ENCODE assay signal across 8 cellular contexts in genomic region chr11:86192858-86193257, GRCh38. TPM values are rescaled to one million over a fixed set of nuclear protein-coding genes. Genes with fewer than 3 reads are reported as not detected.
DNase-seq lines count a peak whose midpoint lies in the region; ATAC-seq and TF ChIP-seq lines count a peak whose summit lies in the region.

No MANE protein-coding gene starts in this region.

- H3K9me3 ChIP-seq in SK-N-MC (ENCODE audit: low read depth, low read length) (no peaks in the 10 kb centered on the region), muscle layer of duodenum (ENCODE audit: control insufficient read depth in 1 of 2, low read length in 2 of 2) (no peaks in the 10 kb centered on the region), aorta (ENCODE audit: control insufficient read depth, low read length) (no peaks in the 10 kb centered on the region)

- H3K4me1 ChIP-seq in muscle layer of duodenum (ENCODE audit: control insufficient read depth in 1 of 2, insufficient read depth in 2 of 2, low read length in 2 of 2) = peaks cover 0 to 15% of the 10 kb centered on the region in 2 donors
- no peaks in the 10 kb centered on the region for H3K4me1 ChIP-seq in aorta (ENCODE audit: control insufficient read depth in 1 of 2, insufficient read depth in 2 of 2, low read length in 2 of 2)

- intact Hi-C loops in aorta (cut with DNase I) = loop anchor here (1.0 to 5.0 kb wide), 3 partner anchors 19 to 151 kb away; partner anchors contain the start of gene PICALM (in 1 of the 2)

- no peak for TF ChIP-seq CTCF in nephron progenitor cell (IDR thresholded peaks at IDR 0.05)

- H3K27ac Mint-ChIP-seq in nephron progenitor cell = no peak overlapping the region

- H3K36me3 ChIP-seq in SK-N-MC (ENCODE audit: insufficient read depth, low read length) (no peaks in the 10 kb centered on the region), muscle layer of duodenum (ENCODE audit: control insufficient read depth in 1 of 2, insufficient read depth in 2 of 2, low read length in 2 of 2) (no peaks in the 10 kb centered on the region), aorta (ENCODE audit: control insufficient read depth in 1 of 2, insufficient read depth in 2 of 2, low read length in 1 of 2) (no peaks in the 10 kb centered on the region)

- no peaks in the 10 kb centered on the region for H3K36me3 Mint-ChIP-seq in nephron progenitor cell (ENCODE audit: low read depth)

- ATAC-seq in GM19328 (IDR thresholded peaks at IDR 0.05; ENCODE audit: unreplicated experiment) (peak; percentile 4), HG03378 (IDR thresholded peaks at IDR 0.05; ENCODE audit: unreplicated experiment) (peak; percentile 2), aorta (ENCODE audit: low FRiP score) (no peak)

- WGBS in aorta, 2 donors = 87 to 91% methylated on average over 1 of the region's 1 CpG

- peak overlapping the region; percentile 46 for H3K9ac ChIP-seq in SK-N-MC (ENCODE audit: insufficient read length)

- H3K4me1 Mint-ChIP-seq in nephron progenitor cell = peaks cover 10% of the 10 kb centered on the region

- DNase-seq in SK-N-MC (ENCODE audit: low read depth, low spot score) = no peak
- DNase-seq in aorta = no peak
- no peak for DNase-seq in nephron progenitor cell
- DNase-seq in putamen (ENCODE audit: low spot score) = no peak
- no peak for DNase-seq in amygdala (lab: John Stamatoyannopoulos, UW)

- H3K27me3 Mint-ChIP-seq in nephron progenitor cell (ENCODE audit: low read depth, poor library complexity) = peaks cover 4% of the 10 kb centered on the region

- H3K27ac ChIP-seq in SK-N-MC (peak overlapping the region; percentile 82), muscle layer of duodenum (ENCODE audit: low read length) (peak overlapping the region; percentile 11), aorta (ENCODE audit: low read depth in 1 of 2, low read length in 2 of 2) (no peak overlapping the region)

- H3K9me3 Mint-ChIP-seq in nephron progenitor cell = no peaks in the 10 kb centered on the region

- H3K4me3 Mint-ChIP-seq in nephron progenitor cell = no peak overlapping the region

- H3K4me3 ChIP-seq in SK-N-MC = peak overlapping the region; percentile 64
- peak overlapping the region in 1 of 2 donors; percentile 17 for H3K4me3 ChIP-seq in muscle layer of duodenum (ENCODE audit: low read depth in 1 of 2, low read length in 2 of 2)
- no peak overlapping the region for H3K4me3 ChIP-seq in aorta (ENCODE audit: low read length in 2 of 2)

- H3K27me3 ChIP-seq in muscle layer of duodenum (ENCODE audit: low read depth, low read length) = no peaks in the 10 kb centered on the region
- no peaks in the 10 kb centered on the region for H3K27me3 ChIP-seq in aorta (ENCODE audit: control insufficient read depth in 1 of 2, insufficient read depth in 2 of 2, low read length in 1 of 2)

RNA-seq across cellular contexts. Expression of gene EED, which starts 51.7 kb away (rescaled TPM):
- 10 to 100 TPM; 22.0 to 26.5 TPM for total RNA-seq in aorta
- polyA plus RNA-seq in aorta = 10 to 100 TPM; 14.5 to 16.0 TPM

Comparison
In these comparisons a context has a peak if more than half of its experiments do, and no peak if none do; other contexts are left out.
1. H3K27ac ChIP-seq: peak in SK-N-MC (single experiment) and muscle layer of duodenum (single experiment); none in aorta (0 of 2).